8 cellular contexts compared by ENCODE assay signal in genomic region chr10:63157845-63158624, GRCh38. TPM values are rescaled to one million over a fixed set of nuclear protein-coding genes. Genes with fewer than 3 reads are reported as not detected.
DNase-seq lines count a peak whose midpoint lies in the region; ATAC-seq, FAIRE-seq and TF ChIP-seq lines count a peak whose summit lies in the region.

No MANE protein-coding gene starts in this region.

- peaks cover 2% of the 10 kb centered on the region for H3K36me3 Mint-ChIP-seq in T-helper 17 cell (ENCODE audit: low read depth)
- peaks cover 17 to 27% of the 10 kb centered on the region in 2 donors for H3K36me3 Mint-ChIP-seq in stimulated activated naive B cell treated with anti-CD40 and anti-IgM and Interleukin-4, amounts not matched to agents 10 μg/mL and 1 μg/mL and 100 μg/mL, for 72 hours

- peak; percentile 83 for FAIRE-seq in GM18507 (lab: Jason Lieb, UNC)

- H3K27me3 Mint-ChIP-seq in T-helper 17 cell, result no peaks in the 10 kb centered on the region
- H3K27me3 Mint-ChIP-seq in stimulated activated naive B cell treated with anti-CD40 and anti-IgM and Interleukin-4, amounts not matched to agents 10 μg/mL and 1 μg/mL and 100 μg/mL, for 72 hours, result no peaks in the 10 kb centered on the region

- peak; percentile 74 for DNase-seq in AG20443 (ENCODE audit: low spot score)
- peak; percentile 26 for DNase-seq in GM18507 (ENCODE audit: extremely low spot score, insufficient read length, low read depth)
- peak; percentile 30 for DNase-seq in NCI-H1694 (lab: John Stamatoyannopoulos, UW)
- peak in 1 of 3 donors; percentile 15 for DNase-seq in T-helper 17 cell
- peak; percentile 96 for DNase-seq in choroid plexus epithelial cell (ENCODE audit: low read depth)
- DNase-seq in left kidney (ENCODE audit: low read depth, low spot score), result peak; percentile 92
- DNase-seq in stimulated activated naive B cell treated with anti-CD40 and anti-IgM and Interleukin-4, amounts not matched to agents 10 μg/mL and 1 μg/mL and 100 μg/mL, for 72 hours, result no peak

- ATAC-seq in HG02973 (IDR thresholded peaks at IDR 0.05; ENCODE audit: unreplicated experiment) (peak; percentile 71), T-helper 17 cell (peak; percentile 71)
- ATAC-seq in stimulated activated naive B cell treated with anti-CD40 and anti-IgM and Interleukin-4, amounts not matched to agents 10 μg/mL and 1 μg/mL and 100 μg/mL, for 72 hours (replicated peaks), result peak; percentile 82

- no peaks in the 10 kb centered on the region for H3K9me3 ChIP-seq in T-helper 17 cell (ENCODE audit: control insufficient read depth, low read length, poor library complexity, severe bottlenecking)

- no peak overlapping the region for H3K4me3 ChIP-seq in choroid plexus epithelial cell (ENCODE audit: low read depth, low read length)

- no peaks in the 10 kb centered on the region for H3K9me3 Mint-ChIP-seq in stimulated activated naive B cell treated with anti-CD40 and anti-IgM and Interleukin-4, amounts not matched to agents 10 μg/mL and 1 μg/mL and 100 μg/mL, for 72 hours

- peaks cover 16% of the 10 kb centered on the region for H3K4me1 Mint-ChIP-seq in T-helper 17 cell
- peaks cover 13 to 26% of the 10 kb centered on the region in 2 donors for H3K4me1 Mint-ChIP-seq in stimulated activated naive B cell treated with anti-CD40 and anti-IgM and Interleukin-4, amounts not matched to agents 10 μg/mL and 1 μg/mL and 100 μg/mL, for 72 hours

- H3K4me3 Mint-ChIP-seq in T-helper 17 cell, result peak overlapping the region; percentile 12
- H3K4me3 Mint-ChIP-seq in stimulated activated naive B cell treated with anti-CD40 and anti-IgM and Interleukin-4, amounts not matched to agents 10 μg/mL and 1 μg/mL and 100 μg/mL, for 72 hours, result no peak overlapping the region

- H3K27ac Mint-ChIP-seq in T-helper 17 cell, result peak overlapping the region; percentile 24
- H3K27ac Mint-ChIP-seq in stimulated activated naive B cell treated with anti-CD40 and anti-IgM and Interleukin-4, amounts not matched to agents 10 μg/mL and 1 μg/mL and 100 μg/mL, for 72 hours, result no peak overlapping the region

- TF ChIP-seq CTCF in choroid plexus epithelial cell (conservative IDR thresholded peaks at IDR 0.05; ENCODE audit: low read depth, low read length), result peak; percentile 80

RNA-seq across cellular contexts. Expression of gene NRBF2, which starts 24.9 kb away (rescaled TPM):
- total RNA-seq in T-helper 17 cell, result 10 to 100 TPM; 22.2 to 30.7 TPM
